ENCODE assay signal across 1 cellular context in the genomic region with DNA sequence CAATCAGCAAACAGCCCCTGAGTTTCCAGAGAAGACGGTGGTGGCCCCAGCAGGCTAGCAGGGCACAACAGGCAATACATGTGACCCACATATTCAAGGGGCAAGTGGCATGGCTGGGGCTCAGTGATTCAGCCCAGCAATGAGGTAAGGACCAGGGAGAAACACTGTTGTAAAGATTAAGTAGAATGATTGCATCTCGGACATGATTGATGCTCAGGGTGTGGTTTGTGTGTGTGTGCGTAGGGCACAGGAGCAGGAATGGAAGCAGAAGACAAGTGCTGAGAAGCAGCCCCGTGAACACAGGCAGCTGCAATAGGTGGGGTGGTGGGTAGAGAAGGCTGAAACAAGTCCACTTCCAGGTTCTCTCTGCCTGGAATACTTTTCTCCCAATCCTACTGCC.
TF ChIP-seq lines count a peak whose summit lies in the region.

No MANE protein-coding gene starts in this region.

TF ChIP-seq in K562, 482 proteins besides CTCF, POLR2A, EP300 and RAD21:
- TF ChIP-seq NRF1 (conservative IDR thresholded peaks at IDR 0.05 in 1 of 2, IDR thresholded peaks at IDR 0.05 in 1 of 2) (peak; percentile 31 to 45; a peak in 1 of 4 replicates), DPF2 (IDR thresholded peaks at IDR 0.05) (0 out of 2 replicates have a peak, but pooled peaks have one; percentile 24), GATA2 (CRISPR knock-in tag; IDR thresholded peaks at IDR 0.05) (no peak), CTBP1 (IDR thresholded peaks at IDR 0.05; ENCODE audit: borderline replicate concordance) (peak; percentile 53; the same call in 1 of the 2 replicates), ESRRA (IDR thresholded peaks at IDR 0.05; ENCODE audit: borderline replicate concordance, low read depth) (peak; percentile 17; the same call in 1 of the 2 replicates), PKNOX1 (IDR thresholded peaks at IDR 0.05) (peak; percentile 85), CREM (IDR thresholded peaks at IDR 0.05; ENCODE audit: low read depth) (peak; percentile 44), NEUROD1 (IDR thresholded peaks at IDR 0.05; ENCODE audit: borderline replicate concordance, low read depth, low read length, partially characterized antibody) (peak; percentile 18), MEIS2 (IDR thresholded peaks at IDR 0.05; ENCODE audit: partially characterized antibody) (peak; percentile 96), RCOR1 (IDR thresholded peaks at IDR 0.05; ENCODE audit: borderline replicate concordance in 1 of 2, low read depth in 2 of 2, low read length in 2 of 2) (no peak), ARID1B (IDR thresholded peaks at IDR 0.05) (peak; percentile 12; the same call in 1 of the 2 replicates), ZBTB49 (CRISPR knock-in tag; IDR thresholded peaks at IDR 0.05; ENCODE audit: borderline replicate concordance) (no peak), PBX2 (CRISPR knock-in tag; IDR thresholded peaks at IDR 0.05; ENCODE audit: low read depth) (peak; percentile 63), PBX2 (tag; conservative IDR thresholded peaks at IDR 0.05; ENCODE audit: low read depth) (peak; percentile 92)
